Comparison of ENCODE assay signal across 17 cellular contexts in the genomic region with DNA sequence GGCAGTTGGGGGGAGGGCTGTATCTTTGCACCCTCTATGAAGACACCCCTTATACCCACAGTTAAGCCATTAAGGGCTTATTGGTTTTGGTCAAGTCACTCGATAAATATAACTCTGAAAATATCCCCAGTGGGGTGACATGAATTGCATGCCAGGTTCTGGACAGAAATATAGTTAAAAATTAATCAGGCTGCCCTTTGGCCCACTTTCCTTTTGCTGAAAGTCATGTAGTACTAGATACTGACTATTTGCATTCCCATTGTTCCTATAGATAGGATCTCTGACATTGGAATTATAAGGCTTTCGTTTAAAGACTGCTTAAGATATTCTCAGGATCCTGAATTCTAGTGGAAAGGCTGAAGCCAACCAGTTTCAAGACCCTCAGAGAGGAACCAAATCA.
"Had no signal": no experiment of that assay in that cellular context is flagged by ENCODE, and none has a peak within 500 bp of the region (broad histone marks: within the 10 kb centered on the region; RNA-seq: fewer than 3 reads in every experiment).

No MANE protein-coding gene starts in this region.

- DNase-seq: activated CD4-positive, alpha-beta T cell treated with anti-CD3 and anti-CD28 coated beads, Interleukin-2, amount 10 ng/mL, durations not matched to agents 7 days and 5 days; activated CD8-positive, alpha-beta T cell treated with anti-CD3 and anti-CD28 coated beads, Interleukin-2, amount 10 ng/mL, durations not matched to agents 7 days and 5 days; activated effector memory CD4-positive, alpha-beta T cell treated with Interleukin-2 at 50 U/mL for 16 hours; activated naive CD4-positive, alpha-beta T cell treated with anti-CD3 and anti-CD28 coated beads, Interleukin-2, amount 50 U/mL, for 16 hours; activated T-cell treated with anti-CD3 and anti-CD28 coated beads, Interleukin-2, amount 50 U/mL, for 24 hours; aorta; cortex of kidney; gastrocnemius medialis; heart left ventricle; nephron progenitor cell; nucleus accumbens; stimulated activated CD4-positive, alpha-beta T cell treated with anti-CD3 and anti-CD28 coated beads, Interleukin-15, amount 100 ng/mL, for 24 hours; stimulated activated CD4-positive, alpha-beta T cell treated with anti-CD3 and anti-CD28 coated beads, Interleukin-2, amount 100 ng/mL, for 48 hours had no signal

- H3K27ac ChIP-seq: breast epithelium, gastrocnemius medialis, heart left ventricle, right atrium auricular region had no signal

- H3K27me3 ChIP-seq: gastrocnemius medialis, heart left ventricle, right atrium auricular region had no signal

- H3K9me3 ChIP-seq: breast epithelium, gastrocnemius medialis, heart left ventricle, right atrium auricular region had no signal

- ATAC-seq: activated CD4-positive, CD25-positive, alpha-beta regulatory T cell treated with anti-CD3 and anti-CD28 coated beads, Interleukin-2, amount 50 U/mL, for 24 hours; activated CD8-positive, alpha-beta T cell treated with anti-CD3 and anti-CD28 coated beads, Interleukin-2, amount 10 ng/mL, durations not matched to agents 7 days and 5 days; gastrocnemius medialis; heart left ventricle had no signal

- H3K36me3 ChIP-seq: breast epithelium, gastrocnemius medialis, heart left ventricle, right atrium auricular region had no signal

- H3K4me1 ChIP-seq: breast epithelium, gastrocnemius medialis, heart left ventricle, right atrium auricular region had no signal

- H3K4me3 ChIP-seq: breast epithelium, gastrocnemius medialis, heart left ventricle, lung, right atrium auricular region had no signal
